ENCODE assay signal across 1 cellular context in the genomic region with DNA sequence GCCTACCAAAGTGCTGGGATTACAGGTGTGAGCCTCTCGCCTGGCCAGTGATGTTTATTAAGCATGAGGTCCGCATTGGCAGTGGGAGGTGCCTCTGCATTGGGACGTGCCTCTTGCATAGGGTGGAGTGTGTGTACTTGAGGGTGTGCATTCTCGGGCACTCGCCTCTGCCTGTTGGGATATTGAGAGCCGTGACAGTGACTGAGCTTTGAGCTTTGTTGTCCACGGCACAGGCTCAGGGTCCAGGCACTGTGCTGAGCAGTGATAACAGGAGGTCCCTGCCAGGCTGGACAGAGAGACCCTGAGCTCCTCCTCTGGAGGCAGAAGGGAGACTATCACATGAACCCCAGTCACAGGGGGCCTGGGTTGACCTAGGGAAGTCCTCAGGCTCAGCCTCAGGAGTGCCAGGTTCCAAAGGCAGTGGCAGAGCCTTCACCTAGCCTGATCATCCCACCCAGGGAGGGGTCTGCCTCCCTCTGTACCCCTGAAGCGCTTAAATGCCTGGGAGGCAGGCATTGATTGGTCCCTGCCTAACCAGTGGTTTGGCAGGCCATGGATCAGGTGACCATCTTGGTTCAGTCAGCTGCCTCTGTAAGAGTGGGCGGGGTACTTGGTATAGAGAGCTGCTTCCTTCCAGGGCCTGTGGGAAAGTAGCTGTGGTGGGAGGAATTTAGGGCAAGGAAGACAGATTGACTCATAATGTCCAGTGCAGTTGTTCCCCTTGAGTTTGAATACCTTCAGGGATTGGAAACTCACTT.
TF ChIP-seq lines count a peak whose summit lies in the region.

No MANE protein-coding gene starts in this region.

TF ChIP-seq in HepG2, 621 proteins besides CTCF, POLR2A, EP300 and RAD21 (continued from another document and continues in another):
- TF ChIP-seq CAMTA2 (CRISPR knock-in tag; IDR thresholded peaks at IDR 0.05; ENCODE audit: borderline replicate concordance) (no peak), NFATC3 (CRISPR knock-in tag; IDR thresholded peaks at IDR 0.05) (no peak), FOSL2 (CRISPR knock-in tag; IDR thresholded peaks at IDR 0.05) (no peak), ZNF343 (CRISPR knock-in tag; IDR thresholded peaks at IDR 0.05) (no peak), MAFG (CRISPR knock-in tag; IDR thresholded peaks at IDR 0.05) (no peak), ZFP62 (CRISPR knock-in tag; IDR thresholded peaks at IDR 0.05) (no peak), ZFP36L2 (CRISPR knock-in tag; IDR thresholded peaks at IDR 0.05) (no peak), RFXAP (CRISPR knock-in tag; IDR thresholded peaks at IDR 0.05; ENCODE audit: borderline replicate concordance) (no peak), SNAI1 (CRISPR knock-in tag; IDR thresholded peaks at IDR 0.05; ENCODE audit: borderline replicate concordance) (no peak), ATF7 (IDR thresholded peaks at IDR 0.05) (no peak), ATF7 (CRISPR knock-in tag; IDR thresholded peaks at IDR 0.05) (peak; percentile 43; the same call in 1 of the 2 replicates), SMYD3 (CRISPR knock-in tag; IDR thresholded peaks at IDR 0.05) (no peak), KDM5B (CRISPR knock-in tag; IDR thresholded peaks at IDR 0.05; ENCODE audit: borderline replicate concordance) (no peak), FOSL1 (CRISPR knock-in tag; IDR thresholded peaks at IDR 0.05; ENCODE audit: borderline replicate concordance) (no peak), ZNF484 (CRISPR knock-in tag; IDR thresholded peaks at IDR 0.05; ENCODE audit: borderline replicate concordance, low read depth) (no peak), ZEB1 (IDR thresholded peaks at IDR 0.05; ENCODE audit: insufficient replicate concordance, low read depth) (no peak), MTA3 (CRISPR knock-in tag; IDR thresholded peaks at IDR 0.05) (no peak), ZNF556 (CRISPR knock-in tag; IDR thresholded peaks at IDR 0.05; ENCODE audit: borderline replicate concordance) (peak; percentile 78), ZNF235 (CRISPR knock-in tag; IDR thresholded peaks at IDR 0.05; ENCODE audit: borderline replicate concordance) (no peak), ASH2L (IDR thresholded peaks at IDR 0.05; ENCODE audit: insufficient read length, low read depth, low read length) (peak; percentile 39), ZNF496 (CRISPR knock-in tag; IDR thresholded peaks at IDR 0.05; ENCODE audit: insufficient replicate concordance) (no peak), EED (CRISPR knock-in tag; IDR thresholded peaks at IDR 0.05) (no peak), FOXA1 (IDR thresholded peaks at IDR 0.05) (no peak), FOXA1 (CRISPR knock-in tag; IDR thresholded peaks at IDR 0.05) (peak; percentile 55), ZBTB38 (CRISPR knock-in tag; IDR thresholded peaks at IDR 0.05) (peak; percentile 87), TCF7L2 (IDR thresholded peaks at IDR 0.05; ENCODE audit: low read depth, low read length) (no peak), ONECUT2 (CRISPR knock-in tag; IDR thresholded peaks at IDR 0.05) (no peak), NKX3-1 (CRISPR knock-in tag; IDR thresholded peaks at IDR 0.05) (no peak), ZNF543 (CRISPR knock-in tag; IDR thresholded peaks at IDR 0.05) (no peak), WIZ (CRISPR knock-in tag; IDR thresholded peaks at IDR 0.05) (no peak), STAT5B (CRISPR knock-in tag; IDR thresholded peaks at IDR 0.05) (no peak), MYNN (CRISPR knock-in tag; IDR thresholded peaks at IDR 0.05; ENCODE audit: low read depth) (no peak), MIXL1 (CRISPR knock-in tag; IDR thresholded peaks at IDR 0.05) (peak; percentile 38; the same call in 1 of the 2 replicates), ZNF75D (CRISPR knock-in tag; IDR thresholded peaks at IDR 0.05; ENCODE audit: borderline replicate concordance) (no peak), ZNF460 (CRISPR knock-in tag; IDR thresholded peaks at IDR 0.05; ENCODE audit: borderline replicate concordance) (no peak)
- TF ChIP-seq, protein P1, sequence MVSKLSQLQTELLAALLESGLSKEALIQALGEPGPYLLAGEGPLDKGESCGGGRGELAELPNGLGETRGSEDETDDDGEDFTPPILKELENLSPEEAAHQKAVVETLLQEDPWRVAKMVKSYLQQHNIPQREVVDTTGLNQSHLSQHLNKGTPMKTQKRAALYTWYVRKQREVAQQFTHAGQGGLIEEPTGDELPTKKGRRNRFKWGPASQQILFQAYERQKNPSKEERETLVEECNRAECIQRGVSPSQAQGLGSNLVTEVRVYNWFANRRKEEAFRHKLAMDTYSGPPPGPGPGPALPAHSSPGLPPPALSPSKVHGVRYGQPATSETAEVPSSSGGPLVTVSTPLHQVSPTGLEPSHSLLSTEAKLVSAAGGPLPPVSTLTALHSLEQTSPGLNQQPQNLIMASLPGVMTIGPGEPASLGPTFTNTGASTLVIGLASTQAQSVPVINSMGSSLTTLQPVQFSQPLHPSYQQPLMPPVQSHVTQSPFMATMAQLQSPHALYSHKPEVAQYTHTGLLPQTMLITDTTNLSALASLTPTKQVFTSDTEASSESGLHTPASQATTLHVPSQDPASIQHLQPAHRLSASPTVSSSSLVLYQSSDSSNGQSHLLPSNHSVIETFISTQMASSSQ (IDR thresholded peaks at IDR 0.05; ENCODE audit: low read depth) = no peak
- TF ChIP-seq, protein P1 (CRISPR knock-in tag; IDR thresholded peaks at IDR 0.05; ENCODE audit: borderline replicate concordance) = peak; percentile 25; the same call in 1 of the 2 replicates
- TF ChIP-seq, protein P2, sequence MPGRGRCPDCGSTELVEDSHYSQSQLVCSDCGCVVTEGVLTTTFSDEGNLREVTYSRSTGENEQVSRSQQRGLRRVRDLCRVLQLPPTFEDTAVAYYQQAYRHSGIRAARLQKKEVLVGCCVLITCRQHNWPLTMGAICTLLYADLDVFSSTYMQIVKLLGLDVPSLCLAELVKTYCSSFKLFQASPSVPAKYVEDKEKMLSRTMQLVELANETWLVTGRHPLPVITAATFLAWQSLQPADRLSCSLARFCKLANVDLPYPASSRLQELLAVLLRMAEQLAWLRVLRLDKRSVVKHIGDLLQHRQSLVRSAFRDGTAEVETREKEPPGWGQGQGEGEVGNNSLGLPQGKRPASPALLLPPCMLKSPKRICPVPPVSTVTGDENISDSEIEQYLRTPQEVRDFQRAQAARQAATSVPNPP (CRISPR knock-in tag; IDR thresholded peaks at IDR 0.05) = no peak
- TF ChIP-seq, protein P3, sequence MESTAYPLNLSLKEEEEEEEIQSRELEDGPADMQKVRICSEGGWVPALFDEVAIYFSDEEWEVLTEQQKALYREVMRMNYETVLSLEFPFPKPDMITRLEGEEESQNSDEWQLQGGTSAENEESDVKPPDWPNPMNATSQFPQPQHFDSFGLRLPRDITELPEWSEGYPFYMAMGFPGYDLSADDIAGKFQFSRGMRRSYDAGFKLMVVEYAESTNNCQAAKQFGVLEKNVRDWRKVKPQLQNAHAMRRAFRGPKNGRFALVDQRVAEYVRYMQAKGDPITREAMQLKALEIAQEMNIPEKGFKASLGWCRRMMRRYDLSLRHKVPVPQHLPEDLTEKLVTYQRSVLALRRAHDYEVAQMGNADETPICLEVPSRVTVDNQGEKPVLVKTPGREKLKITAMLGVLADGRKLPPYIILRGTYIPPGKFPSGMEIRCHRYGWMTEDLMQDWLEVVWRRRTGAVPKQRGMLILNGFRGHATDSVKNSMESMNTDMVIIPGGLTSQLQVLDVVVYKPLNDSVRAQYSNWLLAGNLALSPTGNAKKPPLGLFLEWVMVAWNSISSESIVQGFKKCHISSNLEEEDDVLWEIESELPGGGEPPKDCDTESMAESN (CRISPR knock-in tag; conservative IDR thresholded peaks at IDR 0.05) = no peak
- TF ChIP-seq, protein P4, sequence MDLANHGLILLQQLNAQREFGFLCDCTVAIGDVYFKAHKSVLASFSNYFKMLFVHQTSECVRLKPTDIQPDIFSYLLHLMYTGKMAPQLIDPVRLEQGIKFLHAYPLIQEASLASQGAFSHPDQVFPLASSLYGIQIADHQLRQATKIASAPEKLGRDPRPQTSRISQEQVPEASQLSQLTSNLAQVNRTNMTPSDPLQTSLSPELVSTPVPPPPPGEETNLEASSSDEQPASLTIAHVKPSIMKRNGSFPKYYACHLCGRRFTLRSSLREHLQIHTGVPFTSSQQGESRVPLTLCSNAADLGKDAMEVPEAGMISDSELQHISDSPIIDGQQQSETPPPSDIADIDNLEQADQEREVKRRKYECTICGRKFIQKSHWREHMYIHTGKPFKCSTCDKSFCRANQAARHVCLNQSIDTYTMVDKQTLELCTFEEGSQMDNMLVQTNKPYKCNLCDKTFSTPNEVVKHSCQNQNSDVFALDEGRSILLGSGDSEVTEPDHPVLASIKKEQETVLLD (CRISPR knock-in tag; IDR thresholded peaks at IDR 0.05; ENCODE audit: low read depth) = no peak
- TF ChIP-seq, protein P5, sequence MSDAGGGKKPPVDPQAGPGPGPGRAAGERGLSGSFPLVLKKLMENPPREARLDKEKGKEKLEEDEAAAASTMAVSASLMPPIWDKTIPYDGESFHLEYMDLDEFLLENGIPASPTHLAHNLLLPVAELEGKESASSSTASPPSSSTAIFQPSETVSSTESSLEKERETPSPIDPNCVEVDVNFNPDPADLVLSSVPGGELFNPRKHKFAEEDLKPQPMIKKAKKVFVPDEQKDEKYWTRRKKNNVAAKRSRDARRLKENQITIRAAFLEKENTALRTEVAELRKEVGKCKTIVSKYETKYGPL (CRISPR knock-in tag; IDR thresholded peaks at IDR 0.05) = no peak
- TF ChIP-seq, protein P6, sequence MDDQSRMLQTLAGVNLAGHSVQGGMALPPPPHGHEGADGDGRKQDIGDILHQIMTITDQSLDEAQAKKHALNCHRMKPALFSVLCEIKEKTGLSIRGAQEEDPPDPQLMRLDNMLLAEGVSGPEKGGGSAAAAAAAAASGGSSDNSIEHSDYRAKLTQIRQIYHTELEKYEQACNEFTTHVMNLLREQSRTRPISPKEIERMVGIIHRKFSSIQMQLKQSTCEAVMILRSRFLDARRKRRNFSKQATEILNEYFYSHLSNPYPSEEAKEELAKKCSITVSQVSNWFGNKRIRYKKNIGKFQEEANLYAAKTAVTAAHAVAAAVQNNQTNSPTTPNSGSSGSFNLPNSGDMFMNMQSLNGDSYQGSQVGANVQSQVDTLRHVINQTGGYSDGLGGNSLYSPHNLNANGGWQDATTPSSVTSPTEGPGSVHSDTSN (CRISPR knock-in tag; IDR thresholded peaks at IDR 0.05; ENCODE audit: borderline replicate concordance) = no peak
- TF ChIP-seq, protein P7, sequence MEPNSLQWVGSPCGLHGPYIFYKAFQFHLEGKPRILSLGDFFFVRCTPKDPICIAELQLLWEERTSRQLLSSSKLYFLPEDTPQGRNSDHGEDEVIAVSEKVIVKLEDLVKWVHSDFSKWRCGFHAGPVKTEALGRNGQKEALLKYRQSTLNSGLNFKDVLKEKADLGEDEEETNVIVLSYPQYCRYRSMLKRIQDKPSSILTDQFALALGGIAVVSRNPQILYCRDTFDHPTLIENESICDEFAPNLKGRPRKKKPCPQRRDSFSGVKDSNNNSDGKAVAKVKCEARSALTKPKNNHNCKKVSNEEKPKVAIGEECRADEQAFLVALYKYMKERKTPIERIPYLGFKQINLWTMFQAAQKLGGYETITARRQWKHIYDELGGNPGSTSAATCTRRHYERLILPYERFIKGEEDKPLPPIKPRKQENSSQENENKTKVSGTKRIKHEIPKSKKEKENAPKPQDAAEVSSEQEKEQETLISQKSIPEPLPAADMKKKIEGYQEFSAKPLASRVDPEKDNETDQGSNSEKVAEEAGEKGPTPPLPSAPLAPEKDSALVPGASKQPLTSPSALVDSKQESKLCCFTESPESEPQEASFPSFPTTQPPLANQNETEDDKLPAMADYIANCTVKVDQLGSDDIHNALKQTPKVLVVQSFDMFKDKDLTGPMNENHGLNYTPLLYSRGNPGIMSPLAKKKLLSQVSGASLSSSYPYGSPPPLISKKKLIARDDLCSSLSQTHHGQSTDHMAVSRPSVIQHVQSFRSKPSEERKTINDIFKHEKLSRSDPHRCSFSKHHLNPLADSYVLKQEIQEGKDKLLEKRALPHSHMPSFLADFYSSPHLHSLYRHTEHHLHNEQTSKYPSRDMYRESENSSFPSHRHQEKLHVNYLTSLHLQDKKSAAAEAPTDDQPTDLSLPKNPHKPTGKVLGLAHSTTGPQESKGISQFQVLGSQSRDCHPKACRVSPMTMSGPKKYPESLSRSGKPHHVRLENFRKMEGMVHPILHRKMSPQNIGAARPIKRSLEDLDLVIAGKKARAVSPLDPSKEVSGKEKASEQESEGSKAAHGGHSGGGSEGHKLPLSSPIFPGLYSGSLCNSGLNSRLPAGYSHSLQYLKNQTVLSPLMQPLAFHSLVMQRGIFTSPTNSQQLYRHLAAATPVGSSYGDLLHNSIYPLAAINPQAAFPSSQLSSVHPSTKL (CRISPR knock-in tag; IDR thresholded peaks at IDR 0.05) = peak; percentile 64
- TF ChIP-seq, protein P8, sequence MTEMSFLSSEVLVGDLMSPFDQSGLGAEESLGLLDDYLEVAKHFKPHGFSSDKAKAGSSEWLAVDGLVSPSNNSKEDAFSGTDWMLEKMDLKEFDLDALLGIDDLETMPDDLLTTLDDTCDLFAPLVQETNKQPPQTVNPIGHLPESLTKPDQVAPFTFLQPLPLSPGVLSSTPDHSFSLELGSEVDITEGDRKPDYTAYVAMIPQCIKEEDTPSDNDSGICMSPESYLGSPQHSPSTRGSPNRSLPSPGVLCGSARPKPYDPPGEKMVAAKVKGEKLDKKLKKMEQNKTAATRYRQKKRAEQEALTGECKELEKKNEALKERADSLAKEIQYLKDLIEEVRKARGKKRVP (CRISPR knock-in tag; IDR thresholded peaks at IDR 0.05) = no peak
